8 cellular contexts compared by ENCODE assay signal in genomic region chr17:39239640-39240314, GRCh38. TPM values are rescaled to one million over a fixed set of nuclear protein-coding genes. Genes with fewer than 3 reads are reported as not detected.
DNase-seq lines count a peak whose midpoint lies in the region; ATAC-seq and TF ChIP-seq lines count a peak whose summit lies in the region.

No MANE protein-coding gene starts in this region.

- DNase-seq in Calu3 (peak; percentile 95), left kidney (ENCODE audit: low read depth, low spot score) (peak; percentile 81), KG1 (lab: John Stamatoyannopoulos, UW) (no peak)
- peak; percentile 25 to 45 for DNase-seq in stimulated activated CD8-positive, alpha-beta memory T cell treated with anti-CD3 and anti-CD28 coated beads, Interleukin-2, amount 100 ng/mL, for 1 hour (ENCODE audit: low read depth in 2 of 2)

- H3K4me3 Mint-ChIP-seq in Calu3 (ENCODE audit: low read depth, unreplicated experiment) = no peak overlapping the region
- no peak overlapping the region for H3K4me3 Mint-ChIP-seq in brain

- no peak overlapping the region for H3K27ac ChIP-seq in VCaP

- H3K4me1 ChIP-seq in Loucy (ENCODE audit: insufficient read depth, low read length, poor library complexity, severe bottlenecking) = peaks cover 36% of the 10 kb centered on the region

- CTCF ChIA-PET in Calu3 (lab: Charles Lee) = interaction anchor here (0.7 to 5.6 kb wide), 6 partner anchors 33 to 257 kb away, joined by 3 to 165 read pairs (median 9); partner anchors contain the start of gene RPL19

- H3K27me3 ChIP-seq in Loucy (ENCODE audit: insufficient read depth, low read length, poor library complexity, severe bottlenecking) = no peaks in the 10 kb centered on the region

- intact Hi-C loops in Calu3 (cut with micrococcal nuclease; ENCODE audit: unreplicated experiment) = loop anchor here (1.0 kb wide), 1 partner anchor 32 kb away; no protein-coding TSS in a partner anchor

- no peaks in the 10 kb centered on the region for H3K36me3 ChIP-seq in Loucy (ENCODE audit: insufficient read depth, low read length)

- H3K79me2 ChIP-seq in Loucy (ENCODE audit: insufficient read depth, low read length) = no peaks in the 10 kb centered on the region

- ATAC-seq in GM18907 (IDR thresholded peaks at IDR 0.05; ENCODE audit: unreplicated experiment) = no peak

- H3K9ac ChIP-seq in Loucy (ENCODE audit: low read depth, low read length, poor library complexity, severe bottlenecking) = no peak overlapping the region

- BruUV-seq in Calu3 (replicated peaks; lab: Mats Ljungman, UMichigan) = no TSS peak

- no peaks in the 10 kb centered on the region for H3K9me3 ChIP-seq in Loucy (ENCODE audit: insufficient read depth, low read depth, low read length)

- H3K4me2 ChIP-seq in Loucy (ENCODE audit: low read depth, low read length, poor library complexity, severe bottlenecking) = no peak overlapping the region

- no peaks in the 10 kb centered on the region for H4K20me1 ChIP-seq in Loucy (ENCODE audit: insufficient read depth, low read length, poor library complexity, severe bottlenecking)

- peaks cover 17% of the 10 kb centered on the region for H3K36me3 Mint-ChIP-seq in Calu3 (ENCODE audit: insufficient read depth, unreplicated experiment)
- no peaks in the 10 kb centered on the region for H3K36me3 Mint-ChIP-seq in brain

- no peaks in the 10 kb centered on the region for H3K9me2 ChIP-seq in Loucy (replicated peaks; ENCODE audit: low read depth, low read length)

- H3K4me3 ChIP-seq in Loucy (ENCODE audit: low read length, poor library complexity, severe bottlenecking) = no peak overlapping the region

- TF ChIP-seq CTCF in Calu3 (IDR thresholded peaks at IDR 0.05; ENCODE audit: unreplicated experiment) (peak; percentile 99), Loucy (conservative IDR thresholded peaks at IDR 0.05; ENCODE audit: low read length) (peak; percentile 80), VCaP (conservative IDR thresholded peaks at IDR 0.05) (peak; percentile 80), brain (conservative IDR thresholded peaks at IDR 0.05) (peak; percentile 42 to 70)

- H2AFZ ChIP-seq in Loucy (ENCODE audit: low read length) = no peak overlapping the region

- H3K27me3 Mint-ChIP-seq in Calu3 (ENCODE audit: unreplicated experiment) (peaks cover 15% of the 10 kb centered on the region), brain (peaks cover 2% of the 10 kb centered on the region)

- H3F3A ChIP-seq in Loucy (ENCODE audit: low read depth) = peaks cover 4% of the 10 kb centered on the region; the same call in 1 of the 2 replicates

- no peak overlapping the region for H3K27ac Mint-ChIP-seq in Calu3 (ENCODE audit: unreplicated experiment)
- H3K27ac Mint-ChIP-seq in brain = no peak overlapping the region

- H3K4me1 Mint-ChIP-seq in Calu3 (ENCODE audit: low read depth, unreplicated experiment) (peaks cover 36% of the 10 kb centered on the region), brain (peaks cover 30% of the 10 kb centered on the region)

- H3K9me3 Mint-ChIP-seq in Calu3 (ENCODE audit: low read depth, unreplicated experiment) = no peaks in the 10 kb centered on the region
- no peaks in the 10 kb centered on the region for H3K9me3 Mint-ChIP-seq in brain

RNA-seq across cellular contexts. Expression of gene STAC2, which starts 14.0 kb away (rescaled TPM):
- total RNA-seq in Calu3 (2022) = not detected in 2 replicates
- polyA plus RNA-seq in brain (ENCODE audit: insufficient read depth, low read depth, low replicate concordance) = 19.5 TPM

RNA-seq across cellular contexts. Expression of gene RPL19, which starts 39.7 kb away (rescaled TPM):
- 6,584 and 6,763 TPM in 2 replicates for total RNA-seq in Calu3 (2022)
- 2,935 TPM for polyA plus RNA-seq in brain (ENCODE audit: insufficient read depth, low read depth, low replicate concordance)

RNA-seq across cellular contexts. Expression of gene CACNB1, which starts 42.3 kb away (rescaled TPM):
- total RNA-seq in Calu3 (2022) = 44.1 and 52.1 TPM in 2 replicates
- 20.8 TPM for polyA plus RNA-seq in brain (ENCODE audit: insufficient read depth, low read depth, low replicate concordance)
